ENCODE assay signal across 8 cellular contexts in genomic region chr2:3242747-3243369, GRCh38.
DNase-seq lines count a peak whose midpoint lies in the region; ATAC-seq lines count a peak whose summit lies in the region.

No MANE protein-coding gene starts in this region.

- peak; percentile 39 for DNase-seq in activated naive CD4-positive, alpha-beta T cell treated with Interleukin-2 at 50 U/mL for 16 hours
- DNase-seq in activated naive CD4-positive, alpha-beta T cell treated with anti-CD3 and anti-CD28 coated beads, Interleukin-2, amount 50 U/mL, for 16 hours = no peak
- DNase-seq in activated T-helper 1 cell treated with anti-CD3 and anti-CD28 coated beads, Interleukin-12 subunit alpha, Interleukin-12 subunit beta, Interleukin-2, Interleukin-4 antibody, amounts not matched to agents 30 ng/mL and 10 ng/mL and 1 ng/mL, durations not matched to agents 14 hours and 24 hours and 36 hours (ENCODE audit: low spot score) = peak; percentile 16
- DNase-seq in stimulated activated naive CD8-positive, alpha-beta T cell treated with anti-CD3 and anti-CD28 coated beads, Interleukin-15, Interleukin-2, amounts not matched to agents 100 U/mL and 50 U/mL, for 24 hours = peak; percentile 26
- DNase-seq in NCI-H510A treated with DMSO at 0.1 percent for 48 hours (lab: John Stamatoyannopoulos, UW) (no peak), GM19240 (ENCODE audit: insufficient read length, low spot score) (no peak), cardiac septum (ENCODE audit: low spot score) (no peak)

- H3K27ac Mint-ChIP-seq in activated T-helper 1 cell treated with anti-CD3 and anti-CD28 coated beads, Interleukin-12 subunit alpha, Interleukin-12 subunit beta, Interleukin-2, Interleukin-4 antibody, amounts not matched to agents 30 ng/mL and 10 ng/mL and 1 ng/mL, durations not matched to agents 14 hours and 24 hours and 36 hours = no peak overlapping the region

- no peaks in the 10 kb centered on the region for H3K9me3 Mint-ChIP-seq in activated T-helper 1 cell treated with anti-CD3 and anti-CD28 coated beads, Interleukin-12 subunit alpha, Interleukin-12 subunit beta, Interleukin-2, Interleukin-4 antibody, amounts not matched to agents 30 ng/mL and 10 ng/mL and 1 ng/mL, durations not matched to agents 14 hours and 24 hours and 36 hours

- H3K4me3 Mint-ChIP-seq in activated T-helper 1 cell treated with anti-CD3 and anti-CD28 coated beads, Interleukin-12 subunit alpha, Interleukin-12 subunit beta, Interleukin-2, Interleukin-4 antibody, amounts not matched to agents 30 ng/mL and 10 ng/mL and 1 ng/mL, durations not matched to agents 14 hours and 24 hours and 36 hours = no peak overlapping the region

- H3K4me1 Mint-ChIP-seq in activated T-helper 1 cell treated with anti-CD3 and anti-CD28 coated beads, Interleukin-12 subunit alpha, Interleukin-12 subunit beta, Interleukin-2, Interleukin-4 antibody, amounts not matched to agents 30 ng/mL and 10 ng/mL and 1 ng/mL, durations not matched to agents 14 hours and 24 hours and 36 hours (ENCODE audit: low read depth) = peaks cover 25% of the 10 kb centered on the region

- H3K36me3 Mint-ChIP-seq in activated T-helper 1 cell treated with anti-CD3 and anti-CD28 coated beads, Interleukin-12 subunit alpha, Interleukin-12 subunit beta, Interleukin-2, Interleukin-4 antibody, amounts not matched to agents 30 ng/mL and 10 ng/mL and 1 ng/mL, durations not matched to agents 14 hours and 24 hours and 36 hours (ENCODE audit: low read depth) = peaks cover 18% of the 10 kb centered on the region

- ATAC-seq in HG03460 (IDR thresholded peaks at IDR 0.05; ENCODE audit: unreplicated experiment) = peak; percentile 62
- peak; percentile 32 for ATAC-seq in stimulated activated naive CD8-positive, alpha-beta T cell treated with anti-CD3 and anti-CD28 coated beads, Interleukin-15, Interleukin-2, amounts not matched to agents 100 U/mL and 50 U/mL, for 24 hours

- intact Hi-C loops in activated T-helper 1 cell treated with anti-CD3 and anti-CD28 coated beads, Interleukin-12 subunit alpha, Interleukin-12 subunit beta, Interleukin-2, Interleukin-4 antibody, amounts not matched to agents 30 ng/mL and 10 ng/mL and 1 ng/mL, durations not matched to agents 14 hours and 24 hours and 36 hours (cut with micrococcal nuclease) = loop anchor here (5.0 kb wide), 1 partner anchor 59 kb away; no protein-coding TSS in a partner anchor
- intact Hi-C loops in cardiac septum (cut with DNase I) = no loop called here

- H3K27me3 Mint-ChIP-seq in activated T-helper 1 cell treated with anti-CD3 and anti-CD28 coated beads, Interleukin-12 subunit alpha, Interleukin-12 subunit beta, Interleukin-2, Interleukin-4 antibody, amounts not matched to agents 30 ng/mL and 10 ng/mL and 1 ng/mL, durations not matched to agents 14 hours and 24 hours and 36 hours (ENCODE audit: insufficient read depth) = no peaks in the 10 kb centered on the region

Comparison
In these comparisons a context has a peak if more than half of its experiments do, and no peak if none do; other contexts are left out.
1. DNase-seq: peak in activated naive CD4-positive, alpha-beta T cell treated with Interleukin-2 at 50 U/mL for 16 hours (single experiment), activated T-helper 1 cell treated with anti-CD3 and anti-CD28 coated beads, Interleukin-12 subunit alpha, Interleukin-12 subunit beta, Interleukin-2, Interleukin-4 antibody, amounts not matched to agents 30 ng/mL and 10 ng/mL and 1 ng/mL, durations not matched to agents 14 hours and 24 hours and 36 hours (single experiment) and stimulated activated naive CD8-positive, alpha-beta T cell treated with anti-CD3 and anti-CD28 coated beads, Interleukin-15, Interleukin-2, amounts not matched to agents 100 U/mL and 50 U/mL, for 24 hours (single experiment); none in activated naive CD4-positive, alpha-beta T cell treated with anti-CD3 and anti-CD28 coated beads, Interleukin-2, amount 50 U/mL, for 16 hours (single experiment), NCI-H510A treated with DMSO at 0.1 percent for 48 hours (single experiment), GM19240 (single experiment) and cardiac septum (single experiment).